8 cellular contexts compared by ENCODE assay signal in the genomic region with DNA sequence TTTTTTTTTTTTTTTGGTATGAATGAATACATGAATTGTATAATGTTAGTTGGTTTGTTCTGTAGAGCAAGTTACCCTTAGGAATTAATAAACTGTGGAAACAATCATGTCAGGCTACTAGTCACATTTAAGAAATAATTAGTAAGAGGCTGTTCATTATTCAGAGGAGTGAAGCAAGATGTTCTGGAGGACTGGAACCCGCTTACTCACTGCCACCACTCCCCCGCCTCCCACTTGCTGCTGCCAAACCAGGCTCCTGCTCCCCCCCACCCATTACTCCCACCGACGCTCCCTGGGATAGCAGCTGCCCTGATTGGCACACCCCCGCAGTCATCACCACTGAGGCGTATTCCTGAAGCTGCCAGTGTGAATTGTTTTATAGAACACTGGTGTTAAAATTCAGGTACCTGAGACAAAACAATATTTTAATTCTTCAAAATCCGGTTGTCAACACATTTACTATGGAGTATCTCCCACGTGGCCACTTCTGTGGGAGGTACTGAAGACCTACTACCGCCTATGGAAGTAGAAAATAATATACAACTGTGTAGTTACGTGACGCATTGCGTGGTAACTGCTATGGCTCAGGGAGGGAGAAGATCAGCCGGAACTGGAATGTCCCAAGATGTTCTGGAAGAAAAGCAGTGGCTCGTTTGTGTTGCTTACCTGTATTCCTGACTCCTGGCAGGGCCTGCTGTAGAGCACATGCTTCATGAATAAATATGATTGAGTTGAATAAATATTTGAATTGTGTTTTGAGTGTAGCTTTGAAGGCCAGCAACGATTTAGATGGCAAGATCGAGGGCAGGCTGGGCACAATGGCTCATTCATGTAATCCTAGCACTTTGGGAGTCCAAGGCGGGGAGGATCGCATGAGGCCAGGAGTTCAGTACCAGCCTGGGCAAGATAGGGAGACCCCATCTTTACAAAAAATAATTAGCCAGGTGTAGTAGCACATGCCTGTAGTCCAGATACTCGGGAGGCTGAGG. TPM values are rescaled to one million over a fixed set of nuclear protein-coding genes. Genes with fewer than 3 reads are reported as not detected.
A peak's percentile ranks its signal among the peaks of the same experiment; 100 is the strongest.
DNase-seq lines count a peak whose midpoint lies in the region; ATAC-seq and TF ChIP-seq lines count a peak whose summit lies in the region.

No MANE protein-coding gene starts in this region.

- H3K4me3 ChIP-seq in AG04450 (ENCODE audit: low read depth, low read length) (peak overlapping the region; percentile 83), HUES48 (ENCODE audit: low read depth, low read length) (peak overlapping the region; percentile 76), astrocyte of the cerebellum (ENCODE audit: low read depth, low read length) (peak overlapping the region; percentile 74)

- H3K9ac ChIP-seq in HUES48 (ENCODE audit: low read depth, low read length): no peak overlapping the region

- H3K27me3 ChIP-seq in AG04450 (ENCODE audit: control insufficient read depth, insufficient read depth, low read length): no peaks in the 10 kb centered on the region
- H3K27me3 ChIP-seq in HUES48 (ENCODE audit: control insufficient read depth, insufficient read depth, low read length): no peaks in the 10 kb centered on the region

- peak overlapping the region; percentile 21 for H3K27ac ChIP-seq in AG04450 (ENCODE audit: low read depth, low read length)
- H3K27ac ChIP-seq in HUES48 (ENCODE audit: low read depth, low read length): no peak overlapping the region

- POLR2A ChIA-PET in AG04450 (lab: Yijun Ruan, JAX): interaction anchor here (0.6 to 0.7 kb wide), 2 partner anchors 162 to 1118 kb away, joined by 3 read pairs; no protein-coding TSS in a partner anchor

- in situ Hi-C loops in astrocyte of the cerebellum (cut with HindIII; ENCODE audit: low sequenced_read_pairs): no loop called here

- DNase-seq in AG04450 (ENCODE audit: low read depth, low spot score): no peak
- DNase-seq in astrocyte of the cerebellum (ENCODE audit: low read depth): no peak
- DNase-seq in left kidney (ENCODE audit: low read depth, low spot score): peak; percentile 90
- no peak for DNase-seq in stimulated activated CD4-positive, alpha-beta T cell treated with anti-CD3 and anti-CD28 coated beads, Interleukin-12 subunit alpha, Interleukin-12 subunit beta, amount 100 ng/mL, for 4 hours
- DNase-seq in islet precursor cell: no peak

- H3K4me1 ChIP-seq in HUES48 (ENCODE audit: control insufficient read depth, insufficient read depth, low read length): peaks cover 22% of the 10 kb centered on the region

- H3K36me3 ChIP-seq in HUES48 (ENCODE audit: control insufficient read depth, insufficient read depth, low read length): peaks cover 44% of the 10 kb centered on the region

- CTCF ChIA-PET in AG04450 (lab: Charles Lee): interaction anchor here (0.7 kb wide), 1 partner anchor 67 kb away, joined by 3 read pairs; no protein-coding TSS in a partner anchor

- TF ChIP-seq CTCF in AG04450 (IDR thresholded peaks at IDR 0.05; ENCODE audit: low read depth, low read length): no peak
- no peak for TF ChIP-seq CTCF in astrocyte of the cerebellum (IDR thresholded peaks at IDR 0.05; ENCODE audit: low read depth, low read length, missing control alignments)

- H3K9me3 ChIP-seq in AG04450 (ENCODE audit: control insufficient read depth, insufficient read depth, low read length) (no peaks in the 10 kb centered on the region; the same call in 1 of the 2 replicates), HUES48 (ENCODE audit: control insufficient read depth, insufficient read depth, low read length) (no peaks in the 10 kb centered on the region)

- no peak for ATAC-seq in GM18858 (IDR thresholded peaks at IDR 0.05; ENCODE audit: unreplicated experiment)
- no peak for ATAC-seq in GM18870 (IDR thresholded peaks at IDR 0.05; ENCODE audit: unreplicated experiment)

RNA-seq across cellular contexts. Expression of gene DPY19L3, which starts 1.7 kb away (rescaled TPM):
- polyA plus RNA-seq in AG04450 (2011; rRNA removed): 38.4 and 39.2 TPM in 2 replicates
- 74.1 and 75.7 TPM in 2 replicates for polyA minus RNA-seq in AG04450 (2011; rRNA and poly(A)+ RNA removed)
